In genomic region chr15:25437751-25438600, GRCh38 we compare ENCODE assay signal across 8 cellular contexts. TPM values are rescaled to one million over a fixed set of nuclear protein-coding genes. Genes with fewer than 3 reads are reported as not detected.
A peak's percentile ranks its signal among the peaks of the same experiment; 100 is the strongest.
DNase-seq lines count a peak whose midpoint lies in the region; ATAC-seq and TF ChIP-seq lines count a peak whose summit lies in the region.

No MANE protein-coding gene starts in this region.

- H4K20me1 ChIP-seq in PC-3 (ENCODE audit: low read length) (peaks cover 51% of the 10 kb centered on the region), neural progenitor cell (ENCODE audit: low read depth) (peaks cover 52% of the 10 kb centered on the region)

- peaks cover 11% of the 10 kb centered on the region for H3K4me1 Mint-ChIP-seq in neural progenitor cell

- no TSS peak for BruUV-seq in PC-3 (replicated peaks; lab: Mats Ljungman, UMichigan)

- H3K9me3 ChIP-seq in PC-3 (ENCODE audit: low read length) = no peaks in the 10 kb centered on the region
- no peaks in the 10 kb centered on the region for H3K9me3 ChIP-seq in neural progenitor cell (ENCODE audit: low read depth)
- H3K9me3 ChIP-seq in suprapubic skin = no peaks in the 10 kb centered on the region

- H3F3A ChIP-seq in PC-3 (ENCODE audit: low read length, unreplicated experiment) (peaks cover 6% of the 10 kb centered on the region), neural progenitor cell (ENCODE audit: low read depth) (peaks cover 8% of the 10 kb centered on the region)

- no peaks in the 10 kb centered on the region for H3K9me2 ChIP-seq in PC-3 (replicated peaks; ENCODE audit: low read length)

- peak overlapping the region; percentile 85; the same call in 1 of the 2 replicates for H2AFZ ChIP-seq in PC-3 (ENCODE audit: low read length)
- H2AFZ ChIP-seq in neural progenitor cell (replicated peaks) = peak overlapping the region; percentile 89

- H3K36me3 ChIP-seq in PC-3 (ENCODE audit: low read depth, low read length) (peaks cover 8% of the 10 kb centered on the region; the same call in 1 of the 2 replicates), neural progenitor cell (no peaks in the 10 kb centered on the region), suprapubic skin (no peaks in the 10 kb centered on the region)

- peaks cover 2% of the 10 kb centered on the region for H3K27me3 Mint-ChIP-seq in neural progenitor cell (ENCODE audit: insufficient read depth, low read depth)

- intact Hi-C loops in PC-3 (cut with micrococcal nuclease) = loop anchor here (5.0 kb wide), 3 partner anchors 46 to 111 kb away; no protein-coding TSS in a partner anchor

- peak overlapping the region; percentile 100 for H3K9ac ChIP-seq in PC-3 (ENCODE audit: low read length)
- H3K9ac ChIP-seq in neural progenitor cell = peak overlapping the region; percentile 96

- H3K27ac Mint-ChIP-seq in neural progenitor cell = peak overlapping the region; percentile 97

- peak; percentile 30 for TF ChIP-seq CTCF in AG09319 (IDR thresholded peaks at IDR 0.05; ENCODE audit: low read depth, low read length)
- peak; percentile 45 for TF ChIP-seq CTCF in PC-3 (conservative IDR thresholded peaks at IDR 0.05; ENCODE audit: low read depth, low read length)
- peak; percentile 36 for TF ChIP-seq CTCF in fibroblast of villous mesenchyme (IDR thresholded peaks at IDR 0.05; ENCODE audit: insufficient read depth, low read depth, low read length)
- TF ChIP-seq CTCF in neural progenitor cell (IDR thresholded peaks at IDR 0.05) = peak; percentile 52
- no peak for TF ChIP-seq CTCF in suprapubic skin (IDR thresholded peaks at IDR 0.05)

- H3K79me2 ChIP-seq in PC-3 (ENCODE audit: low read length) (peaks cover 59% of the 10 kb centered on the region), neural progenitor cell (ENCODE audit: low read depth) (peaks cover 64% of the 10 kb centered on the region)

- H3K4me2 ChIP-seq in PC-3 (ENCODE audit: low read length) (peak overlapping the region; percentile 94), neural progenitor cell (peak overlapping the region; percentile 98)

- no peak for TF ChIP-seq POLR2A in suprapubic skin (IDR thresholded peaks at IDR 0.05)

- WGBS in suprapubic skin = under 1% methylated on average over 41 of the region's 68 CpGs

- TF ChIP-seq EP300 in suprapubic skin (IDR thresholded peaks at IDR 0.05) = no peak

- ATAC-seq in GM18873 (IDR thresholded peaks at IDR 0.05; ENCODE audit: low FRiP score, unreplicated experiment) = peak; percentile 42
- peak; percentile 49 for ATAC-seq in HG03159 (IDR thresholded peaks at IDR 0.05; ENCODE audit: unreplicated experiment)
- ATAC-seq in PC-3 = peak; percentile 49

- H3K36me3 Mint-ChIP-seq in neural progenitor cell = peaks cover 25% of the 10 kb centered on the region

- peak overlapping the region; percentile 91 for H3K4me3 ChIP-seq in PC-3 (ENCODE audit: low read length)
- peak overlapping the region; percentile 78 for H3K4me3 ChIP-seq in fibroblast of villous mesenchyme (ENCODE audit: low read depth, low read length)
- peak overlapping the region; percentile 89 for H3K4me3 ChIP-seq in neural progenitor cell
- H3K4me3 ChIP-seq in suprapubic skin = peak overlapping the region; percentile 97

- DNase-seq in AG09319 (ENCODE audit: extremely low read depth, low read depth) = no peak
- DNase-seq in PC-3 = peak; percentile 47
- peak; percentile 35 for DNase-seq in activated effector memory CD4-positive, alpha-beta T cell treated with Interleukin-2 at 50 U/mL for 16 hours
- DNase-seq in fibroblast of villous mesenchyme (ENCODE audit: low read depth) = peak; percentile 59
- DNase-seq in neural progenitor cell (ENCODE audit: low spot score) = peak; percentile 90
- peak in 1 of 2 donors; percentile 72 for DNase-seq in suprapubic skin (ENCODE audit: low spot score in 2 of 2)

- H3K4me1 ChIP-seq in PC-3 (ENCODE audit: insufficient read depth, low read length) (peaks cover 31% of the 10 kb centered on the region), neural progenitor cell (peaks cover 23% of the 10 kb centered on the region), suprapubic skin (peaks cover 43% of the 10 kb centered on the region)

- H3K27me3 ChIP-seq in PC-3 (ENCODE audit: low read length) (no peaks in the 10 kb centered on the region), neural progenitor cell (no peaks in the 10 kb centered on the region), suprapubic skin (no peaks in the 10 kb centered on the region)

- CTCF ChIA-PET in PC-3 (lab: Charles Lee) = interaction anchor here (0.6 kb wide), 1 partner anchor 27 kb away, joined by 4 read pairs; no protein-coding TSS in a partner anchor

- H3K4me3 Mint-ChIP-seq in neural progenitor cell = peak overlapping the region; percentile 99

- H3K27ac ChIP-seq in PC-3 (ENCODE audit: low read length) (peak overlapping the region; percentile 61), neural progenitor cell (peak overlapping the region; percentile 97), suprapubic skin (peak overlapping the region; percentile 98)

- POLR2A ChIA-PET in PC-3 (lab: Charles Lee; ENCODE audit: unreplicated experiment) = no interaction called here

- peaks cover 21% of the 10 kb centered on the region for H3K9me3 Mint-ChIP-seq in neural progenitor cell

RNA-seq across cellular contexts. Expression of gene UBE3A, which starts 0.8 kb away (rescaled TPM):
- total RNA-seq in PC-3 (2014; rRNA removed) (59.5 and 61.2 TPM in 2 replicates), fibroblast of villous mesenchyme (71.2 and 96.7 TPM in 2 replicates), neural progenitor cell (ENCODE audit: low replicate concordance) (84.2 and 117 TPM in 2 replicates), suprapubic skin (100 to 1,000 TPM in 1 of 4 donors, 10 to 100 TPM in 3; 64.0 to 100 (median 85.0) TPM)

Comparison
In these comparisons a context has a peak if more than half of its experiments do, and no peak if none do; other contexts are left out.
1. CTCF ChIP-seq: peak in AG09319 (single experiment), PC-3 (single experiment), fibroblast of villous mesenchyme (single experiment) and neural progenitor cell (single experiment); none in suprapubic skin (0 of 2).
2. Peak in every context shown above with its lines, with median percentiles within 50 percentile points of each other: ATAC-seq, H3K27ac ChIP-seq and H3K4me3 ChIP-seq.